ENCODE assay signal across 28 cellular contexts in genomic region chr2:65636024-65636423, GRCh38.
"Had no signal": no experiment of that assay in that cellular context is flagged by ENCODE, and none has a peak within 500 bp of the region (broad histone marks: within the 10 kb centered on the region; RNA-seq: fewer than 3 reads in every experiment).

No MANE protein-coding gene starts in this region.

- H3K4me3 ChIP-seq: left ventricle myocardium inferior, lung, neural progenitor cell, psoas muscle, skin epidermis, stomach, testis, thyroid gland, transverse colon, upper lobe of left lung, vagina had no signal

- H3K4me2 ChIP-seq: neural progenitor cell had no signal

- H3K4me1 ChIP-seq: left ventricle myocardium inferior, neural progenitor cell, parathyroid adenoma, psoas muscle, thyroid gland, vagina had no signal

- H3K9me3 ChIP-seq: left ventricle myocardium inferior, neutrophil, psoas muscle, stomach, testis, thyroid gland, transverse colon, upper lobe of left lung, vagina had no signal

- H3K36me3 ChIP-seq: left ventricle myocardium inferior, neural progenitor cell, neutrophil, stomach, thyroid gland, transverse colon, upper lobe of left lung, vagina had no signal

- FAIRE-seq: islet of Langerhans had no signal

- DNase-seq: hypothalamus; immature natural killer cell; left ventricle myocardium inferior; mesendoderm; naive B cell; natural killer cell; nephron progenitor cell; occipital lobe; psoas muscle; stimulated activated CD4-positive, alpha-beta T cell treated with anti-CD3 and anti-CD28 coated beads, Interleukin-12 subunit alpha, Interleukin-12 subunit beta, amount 100 ng/mL, for 4 hours; stimulated activated CD4-positive, alpha-beta T cell treated with anti-CD3 and anti-CD28 coated beads, Interleukin-15, amount 100 ng/mL, for 24 hours; stimulated activated CD4-positive, alpha-beta T cell treated with anti-CD3 and anti-CD28 coated beads, Interleukin-2, amount 100 ng/mL, for 24 hours; stimulated activated CD4-positive, alpha-beta T cell treated with anti-CD3 and anti-CD28 coated beads, Interleukin-4, amount 100 ng/mL, for 1 hour; stimulated activated naive B cell treated with anti-CD40 and anti-IgM and Interleukin-4, amounts not matched to agents 10 μg/mL and 1 μg/mL and 100 μg/mL, for 72 hours; stimulated activated naive CD8-positive, alpha-beta T cell treated with anti-CD3 and anti-CD28 coated beads, Interleukin-15, Interleukin-2, amounts not matched to agents 100 U/mL and 50 U/mL, for 24 hours; stomach; testis; thyroid gland; transverse colon; upper lobe of left lung had no signal

- H3K27ac ChIP-seq: left ventricle myocardium inferior, neural progenitor cell, neutrophil, parathyroid adenoma, psoas muscle, skin epidermis, stomach, testis, thyroid gland, transverse colon, upper lobe of left lung, vagina had no signal

- ATAC-seq: natural killer cell; psoas muscle; sciatic nerve; stimulated activated naive B cell treated with anti-CD40 and anti-IgM and Interleukin-4, amounts not matched to agents 10 μg/mL and 1 μg/mL and 100 μg/mL, for 72 hours; stimulated activated naive CD8-positive, alpha-beta T cell treated with anti-CD3 and anti-CD28 coated beads, Interleukin-15, Interleukin-2, amounts not matched to agents 100 U/mL and 50 U/mL, for 24 hours had no signal

- H3K9ac ChIP-seq: neural progenitor cell, parathyroid adenoma had no signal
